ENCODE assay signal across 10 cellular contexts in genomic region chr12:109049794-109050193, GRCh38. TPM values are rescaled to one million over a fixed set of nuclear protein-coding genes. Genes with fewer than 3 reads are reported as not detected.
"Had no signal": no experiment of that assay in that cellular context is flagged by ENCODE, and none has a peak within 500 bp of the region (broad histone marks: within the 10 kb centered on the region; RNA-seq: fewer than 3 reads in every experiment).

No MANE protein-coding gene starts in this region.

RNA-seq across cellular contexts. Expression of gene SVOP, which starts 28.9 kb away (rescaled TPM):
- total RNA-seq: kidney; lower leg skin; lung microvascular endothelial cell; mesenteric fat pad; natural killer cell treated with Interleukin-12 subunit alpha and Interleukin-12 subunit beta and Interleukin-15 and Interleukin-18, amount 100 ng/mL, for 72 hours; osteoblast; sciatic nerve; spleen; tibial nerve; upper lobe of left lung had no signal
